Comparison of ENCODE assay signal across 8 cellular contexts in the genomic region with DNA sequence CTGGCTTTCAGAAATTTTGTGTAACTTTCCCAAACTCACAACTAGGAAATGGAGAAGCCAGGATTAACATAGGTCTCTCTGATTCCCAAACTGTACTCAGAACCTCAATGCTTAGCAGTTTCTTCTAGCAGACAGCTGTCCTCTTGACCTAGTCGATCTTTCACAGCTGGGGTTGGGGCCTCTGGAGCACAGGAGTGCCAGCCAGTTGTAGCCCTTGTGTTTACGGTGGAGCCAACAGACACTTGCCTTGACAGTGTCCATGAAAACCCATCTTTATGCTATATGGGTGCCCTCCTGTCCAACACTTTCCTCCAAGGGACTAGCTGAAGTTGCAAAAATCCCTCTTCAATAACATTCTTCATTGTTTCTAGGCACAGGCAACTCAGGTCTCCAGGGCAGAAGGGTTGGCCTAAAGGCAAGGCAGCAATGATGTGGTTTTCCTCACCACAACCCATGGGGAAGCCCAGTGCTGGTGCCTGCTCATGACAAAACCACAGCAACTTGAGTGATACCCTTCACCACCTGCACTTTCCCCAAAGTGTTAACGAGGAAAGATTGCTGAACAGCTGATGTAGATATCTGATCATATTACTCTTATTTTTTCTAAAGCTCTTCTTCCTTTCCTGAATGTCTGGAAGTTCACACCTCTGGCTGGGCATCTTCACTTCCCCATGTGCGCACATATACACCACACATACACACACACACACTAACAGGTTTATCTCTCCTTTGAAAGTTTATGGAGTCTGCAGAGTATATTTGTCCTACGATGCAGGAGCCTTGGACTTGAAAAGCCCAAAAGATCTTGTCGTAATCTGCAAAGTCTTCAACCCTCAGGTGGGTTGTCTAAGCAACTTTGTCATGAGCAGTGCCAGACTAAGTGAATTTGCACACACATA.
DNase-seq lines count a peak whose midpoint lies in the region; ATAC-seq lines count a peak whose summit lies in the region.

No MANE protein-coding gene starts in this region.

- ATAC-seq in activated CD4-positive, CD25-positive, alpha-beta regulatory T cell treated with anti-CD3 and anti-CD28 coated beads, Interleukin-2, amount 50 U/mL, for 24 hours: peak; percentile 60 to 71
- ATAC-seq in HG03159 (IDR thresholded peaks at IDR 0.05; ENCODE audit: unreplicated experiment): peak; percentile 57

- no peak for DNase-seq in activated CD4-positive, CD25-positive, alpha-beta regulatory T cell (lab: John Stamatoyannopoulos, UW)
- peak; percentile 8 for DNase-seq in activated CD8-positive, alpha-beta memory T cell treated with anti-CD3 and anti-CD28 coated beads, Interleukin-2, amount 50 U/mL, for 24 hours (ENCODE audit: extremely low read depth)
- peak; percentile 1 for DNase-seq in stimulated activated CD8-positive, alpha-beta memory T cell treated with anti-CD3 and anti-CD28 coated beads, Interleukin-12 subunit alpha, Interleukin-12 subunit beta, amount 100 ng/mL, for 24 hours (ENCODE audit: extremely low read depth)
- DNase-seq in cortex of kidney (lab: John Stamatoyannopoulos, UW) (no peak), NCI-H1417 treated with DMSO at 0.1 percent for 48 hours (lab: John Stamatoyannopoulos, UW) (no peak), T1000 (lab: John Stamatoyannopoulos, UW) (no peak)

Comparison
In these comparisons a context has a peak if more than half of its experiments do, and no peak if none do; other contexts are left out.
1. DNase-seq: peak in activated CD8-positive, alpha-beta memory T cell treated with anti-CD3 and anti-CD28 coated beads, Interleukin-2, amount 50 U/mL, for 24 hours (single experiment) and stimulated activated CD8-positive, alpha-beta memory T cell treated with anti-CD3 and anti-CD28 coated beads, Interleukin-12 subunit alpha, Interleukin-12 subunit beta, amount 100 ng/mL, for 24 hours (single experiment); none in activated CD4-positive, CD25-positive, alpha-beta regulatory T cell (0 of 4), cortex of kidney (single experiment), NCI-H1417 treated with DMSO at 0.1 percent for 48 hours (single experiment) and T1000 (single experiment).